In the genomic region with DNA sequence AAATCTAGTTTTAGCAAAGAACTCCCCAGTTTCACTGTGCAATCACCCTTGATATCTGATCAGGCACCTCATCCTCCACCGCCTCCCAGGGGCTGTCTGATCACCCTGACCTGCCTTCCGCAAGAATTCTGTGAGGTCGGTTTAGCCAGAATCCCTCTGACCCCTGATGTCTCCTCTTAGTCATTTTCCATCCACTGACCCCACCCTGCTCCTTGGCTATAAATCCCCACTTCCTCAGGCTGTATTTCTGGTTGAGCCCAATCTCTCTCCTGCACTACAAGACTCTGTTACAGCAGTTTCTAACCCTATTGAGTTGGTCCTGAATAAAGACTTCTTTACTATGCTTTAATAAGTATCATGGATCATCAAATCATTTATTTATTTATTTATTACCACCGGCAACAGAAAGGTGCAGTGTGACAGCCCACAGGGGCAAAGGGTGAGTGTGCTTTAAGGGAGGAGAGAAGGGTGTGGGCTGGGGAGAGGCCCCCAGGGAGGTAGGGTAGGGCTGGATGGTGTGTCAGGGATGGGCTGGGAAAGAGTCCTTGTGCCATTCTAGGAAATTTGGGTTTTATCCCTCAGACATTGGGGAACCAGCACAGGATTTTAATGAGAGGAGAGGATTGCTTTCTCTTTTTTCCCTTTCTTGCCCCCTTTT, we compare ENCODE assay signal across 15 cellular contexts. TPM values are rescaled to one million over a fixed set of nuclear protein-coding genes. Genes with fewer than 3 reads are reported as not detected.
DNase-seq lines count a peak whose midpoint lies in the region; ATAC-seq and TF ChIP-seq lines count a peak whose summit lies in the region.
"Had no signal": no experiment of that assay in that cellular context is flagged by ENCODE, and none has a peak within 500 bp of the region (broad histone marks: within the 10 kb centered on the region; RNA-seq: fewer than 3 reads in every experiment).

No MANE protein-coding gene starts in this region.

- H3K9me3 ChIP-seq in breast epithelium (no peaks in the 10 kb centered on the region), mammary epithelial cell (replicated peaks; ENCODE audit: insufficient read depth, low read length) (no peaks in the 10 kb centered on the region), osteoblast (ENCODE audit: low read depth, low read length) (no peaks in the 10 kb centered on the region), uterus (no peaks in the 10 kb centered on the region)
- H3K9me3 ChIP-seq: SK-N-SH had no signal

- TF ChIP-seq CTCF in breast epithelium (IDR thresholded peaks at IDR 0.05) (no peak), mammary epithelial cell (conservative IDR thresholded peaks at IDR 0.05 in 1 of 2, IDR thresholded peaks at IDR 0.05 in 1 of 2; ENCODE audit: extremely low read depth in 1 of 2, insufficient read depth in 1 of 2, low read depth in 1 of 2, low read length in 2 of 2) (no peak), osteoblast (IDR thresholded peaks at IDR 0.05; ENCODE audit: extremely low read depth, low read depth, low read length) (no peak), uterus (IDR thresholded peaks at IDR 0.05) (no peak)

- in situ Hi-C loops in mammary epithelial cell (cut with MboI; ENCODE audit: low sequenced_read_pairs in 2 of 2) = no loop called here

- H3K36me3 ChIP-seq in breast epithelium = no peaks in the 10 kb centered on the region
- no peaks in the 10 kb centered on the region for H3K36me3 ChIP-seq in mammary epithelial cell (ENCODE audit: insufficient read depth, low read length)
- no peaks in the 10 kb centered on the region for H3K36me3 ChIP-seq in osteoblast (ENCODE audit: insufficient read depth, low read length)
- no peaks in the 10 kb centered on the region for H3K36me3 ChIP-seq in uterus
- H3K36me3 ChIP-seq: cardiac muscle cell had no signal

- H3K27me3 ChIP-seq in breast epithelium = no peaks in the 10 kb centered on the region
- H3K27me3 ChIP-seq in mammary epithelial cell (ENCODE audit: insufficient read depth, low read length) = no peaks in the 10 kb centered on the region
- H3K27me3 ChIP-seq in osteoblast (ENCODE audit: insufficient read depth, low read length) = no peaks in the 10 kb centered on the region
- H3K27me3 ChIP-seq in uterus = no peaks in the 10 kb centered on the region
- H3K27me3 ChIP-seq: cardiac muscle cell had no signal

- TF ChIP-seq POLR2A in breast epithelium (IDR thresholded peaks at IDR 0.05) (no peak), uterus (IDR thresholded peaks at IDR 0.05) (no peak), erythroblast (IDR thresholded peaks at IDR 0.05; ENCODE audit: low read length) (no peak)

- H3K4me3 ChIP-seq in breast epithelium (no peak overlapping the region), mammary epithelial cell (replicated peaks in 1 of 3; ENCODE audit: insufficient read depth in 1 of 3, low read depth in 2 of 3, low read length in 3 of 3) (no peak overlapping the region), osteoblast (ENCODE audit: insufficient read depth, low read length) (no peak overlapping the region), uterus (no peak overlapping the region)
- H3K4me3 ChIP-seq: cardiac muscle cell had no signal

- no TSS peak for BruUV-seq in mammary epithelial cell (replicated peaks; lab: Mats Ljungman, UMichigan)

- peak; percentile 14 for ATAC-seq in esophagus mucosa

- no peak overlapping the region for H3K9ac ChIP-seq in mammary epithelial cell (ENCODE audit: insufficient read depth, low read length)
- H3K9ac ChIP-seq: SK-N-SH had no signal

- DNase-seq in breast epithelium (ENCODE audit: low spot score in 2 of 2) = no peak
- DNase-seq in mammary epithelial cell = no peak
- DNase-seq in osteoblast (ENCODE audit: insufficient read length, low spot score, missing footprints) = no peak
- DNase-seq in uterus = no peak
- DNase-seq in NCI-H146 (lab: John Stamatoyannopoulos, UW) = no peak
- no peak for DNase-seq in erythroblast (lab: John Stamatoyannopoulos, UW)
- no peak for DNase-seq in DMS153 treated with DMSO at 0.1 percent for 48 hours (lab: John Stamatoyannopoulos, UW; ENCODE audit: unreplicated experiment)
- DNase-seq: COR-L47, midbrain, NCI-H1048, NCI-H226, SK-N-SH had no signal

- H3K79me2 ChIP-seq in mammary epithelial cell (ENCODE audit: insufficient read depth, low read length) (no peaks in the 10 kb centered on the region), osteoblast (ENCODE audit: insufficient read depth, low read length) (no peaks in the 10 kb centered on the region)

- 95% methylated on average over 4 of the region's 4 CpGs for WGBS in mammary epithelial cell (ENCODE audit: low coverage, missing lambda C conversion rate)

- H3K27ac ChIP-seq in breast epithelium = peak overlapping the region; percentile 71 to 79
- no peak overlapping the region for H3K27ac ChIP-seq in mammary epithelial cell (ENCODE audit: insufficient read depth, low read depth, low read length)
- peak overlapping the region; percentile 59 for H3K27ac ChIP-seq in osteoblast (ENCODE audit: low read depth, low read length)
- H3K27ac ChIP-seq in uterus = peak overlapping the region; percentile 54 to 72
- H3K27ac ChIP-seq: cardiac muscle cell, VCaP had no signal

- intact Hi-C loops in breast epithelium (cut with DNase I; ENCODE audit: low total_unique reads) (no loop called here), mammary epithelial cell (cut with micrococcal nuclease) (no loop called here), uterus (cut with DNase I; ENCODE audit: low total_unique reads) (no loop called here)

- H3K4me2 ChIP-seq in mammary epithelial cell (ENCODE audit: insufficient read depth, low read depth, low read length) (no peak overlapping the region), osteoblast (ENCODE audit: insufficient read depth, low read length) (no peak overlapping the region)
- H3K4me2 ChIP-seq: SK-N-SH had no signal

- no peaks in the 10 kb centered on the region for H3K4me1 ChIP-seq in breast epithelium
- peaks cover 44% of the 10 kb centered on the region for H3K4me1 ChIP-seq in mammary epithelial cell (ENCODE audit: insufficient read depth, low read length)
- H3K4me1 ChIP-seq in osteoblast (ENCODE audit: insufficient read depth, low read length) = peaks cover 42% of the 10 kb centered on the region
- H3K4me1 ChIP-seq in uterus = peaks cover 4 to 6% of the 10 kb centered on the region in 2 donors

- H2AFZ ChIP-seq in mammary epithelial cell (ENCODE audit: low read depth, low read length) (no peak overlapping the region), osteoblast (ENCODE audit: low read length) (no peak overlapping the region)

- dilution Hi-C loops in mammary epithelial cell (cut with HindIII; ENCODE audit: low sequenced_read_pairs) = loop anchor here (10.0 kb wide), 1 partner anchor 188 kb away; no protein-coding TSS in a partner anchor

- CTCF ChIA-PET in mammary epithelial cell (lab: Charles Lee; ENCODE audit: low non-redundant PET) = no interaction called here

- H4K20me1 ChIP-seq in mammary epithelial cell (ENCODE audit: insufficient read depth, low read length) (no peaks in the 10 kb centered on the region), osteoblast (ENCODE audit: insufficient read depth, low read length) (no peaks in the 10 kb centered on the region)

RNA-seq across cellular contexts. Expression of gene SERPINB6, which starts 11.2 kb away (rescaled TPM):
- total RNA-seq in breast epithelium (100 to 1,000 TPM; 100 to 146 (median 137) TPM), mammary epithelial cell (10 to 100 TPM; 70.0 to 93.3 TPM), esophagus mucosa (78.8 TPM), osteoblast (80.7 and 83.2 TPM in 2 replicates), uterus (100 to 1,000 TPM in 3 of 4 donors, 10 to 100 TPM in 1; 84.9 to 266 (median 203) TPM)
- polyA plus RNA-seq in mammary epithelial cell = 82.5 TPM
- polyA minus RNA-seq in mammary epithelial cell = 123 TPM

RNA-seq across cellular contexts. Expression of gene NQO2, which starts 17.1 kb away (rescaled TPM):
- total RNA-seq in breast epithelium (10 to 100 TPM; 23.6 to 64.6 (median 24.9) TPM), mammary epithelial cell (10 to 100 TPM; 17.0 to 20.3 TPM), esophagus mucosa (31.6 TPM), osteoblast (19.7 and 45.2 TPM in 2 replicates), uterus (10 to 100 TPM in 3 of 4 donors, 1 to 10 TPM in 1; 7.8 to 50.3 (median 21.6) TPM)
- 25.1 TPM for polyA plus RNA-seq in mammary epithelial cell
- polyA minus RNA-seq in mammary epithelial cell = 31.0 TPM
